In the genomic region with DNA sequence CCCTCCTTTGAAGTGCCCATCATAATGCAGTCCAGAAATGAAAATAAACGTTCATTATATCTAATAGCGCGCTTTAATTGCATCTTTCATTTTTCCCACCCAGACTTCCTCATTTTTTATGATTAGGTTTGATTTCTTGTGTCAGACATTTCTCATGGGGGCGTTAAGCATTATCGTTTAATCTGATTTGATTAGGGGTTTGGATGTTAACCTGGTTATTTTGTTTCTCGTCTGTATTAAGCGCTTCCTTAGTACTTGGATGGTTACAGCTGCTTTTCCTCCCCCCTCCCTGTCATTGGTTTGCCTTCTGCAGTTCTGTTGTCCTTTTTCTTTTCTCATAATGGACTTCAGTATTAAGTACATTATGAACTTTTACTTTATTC, we compare ENCODE assay signal across 8 cellular contexts. TPM values are rescaled to one million over a fixed set of nuclear protein-coding genes. Genes with fewer than 3 reads are reported as not detected.
A peak's percentile ranks its signal among the peaks of the same experiment; 100 is the strongest.
DNase-seq lines count a peak whose midpoint lies in the region; ATAC-seq and TF ChIP-seq lines count a peak whose summit lies in the region.

No MANE protein-coding gene starts in this region.

- peaks cover 44 to 53% of the 10 kb centered on the region in 2 donors for H3K36me3 Mint-ChIP-seq in CD14-positive monocyte
- H3K36me3 Mint-ChIP-seq in naive thymus-derived CD8-positive, alpha-beta T cell = peaks cover 26 to 54% (median 30%) of the 10 kb centered on the region in 3 donors

- DNase-seq in CD14-positive monocyte (ENCODE audit: low spot score) (no peak), Kasumi-1 (lab: John Stamatoyannopoulos, UW) (peak; percentile 32 to 59), choroid plexus epithelial cell (ENCODE audit: low read depth) (peak; percentile 46), EL (no peak), NCI-H2171 (lab: John Stamatoyannopoulos, UW) (no peak)
- no peak for DNase-seq in naive thymus-derived CD8-positive, alpha-beta T cell
- DNase-seq in activated CD4-positive, CD25-positive, alpha-beta regulatory T cell treated with anti-CD3 and anti-CD28 coated beads, Interleukin-2, amount 50 U/mL, for 72 hours = no peak

- no peak for ATAC-seq in naive thymus-derived CD8-positive, alpha-beta T cell
- no peak for ATAC-seq in HG02798 (IDR thresholded peaks at IDR 0.05; ENCODE audit: poor library complexity, unreplicated experiment)

- peaks cover 0 to 2% (median 0%) of the 10 kb centered on the region in 3 donors for H3K27me3 Mint-ChIP-seq in CD14-positive monocyte (ENCODE audit: low read depth in 3 of 3)
- no peaks in the 10 kb centered on the region for H3K27me3 Mint-ChIP-seq in naive thymus-derived CD8-positive, alpha-beta T cell

- POLR2A ChIA-PET in naive thymus-derived CD8-positive, alpha-beta T cell (lab: Charles Lee) = interaction anchor here (1.3 to 7.2 kb wide), 11 partner anchors 9 to 1282 kb away, joined by 3 to 184 read pairs (median 10); a partner anchor contains a TSS

- peaks cover 0 to 2% (median 0%) of the 10 kb centered on the region in 7 donors for H3K9me3 Mint-ChIP-seq in CD14-positive monocyte
- H3K9me3 Mint-ChIP-seq in naive thymus-derived CD8-positive, alpha-beta T cell = no peaks in the 10 kb centered on the region

- H3K4me1 Mint-ChIP-seq in CD14-positive monocyte = peaks cover 32% of the 10 kb centered on the region
- peaks cover 29 to 54% (median 44%) of the 10 kb centered on the region in 4 donors for H3K4me1 Mint-ChIP-seq in naive thymus-derived CD8-positive, alpha-beta T cell

- H3K27ac Mint-ChIP-seq in CD14-positive monocyte = peak overlapping the region; percentile 98 to 100 (median 99)
- H3K27ac Mint-ChIP-seq in naive thymus-derived CD8-positive, alpha-beta T cell = peak overlapping the region; percentile 96 to 100 (median 98)

- peak overlapping the region; percentile 97 for H3K4me3 Mint-ChIP-seq in CD14-positive monocyte
- peak overlapping the region; percentile 93 to 97 (median 96) for H3K4me3 Mint-ChIP-seq in naive thymus-derived CD8-positive, alpha-beta T cell

- H3K4me3 ChIP-seq in choroid plexus epithelial cell (ENCODE audit: low read depth, low read length) = peak overlapping the region; percentile 82

- intact Hi-C loops in CD14-positive monocyte (cut with micrococcal nuclease) = loop anchor here in 1 of 2 donors (10.0 kb wide), 1 partner anchor 474 kb away; a partner anchor contains a TSS

- TF ChIP-seq CTCF in CD14-positive monocyte (IDR thresholded peaks at IDR 0.05) = no peak
- no peak for TF ChIP-seq CTCF in choroid plexus epithelial cell (conservative IDR thresholded peaks at IDR 0.05; ENCODE audit: low read depth, low read length)

RNA-seq across cellular contexts. Expression of a gene that starts 0.5 kb away (rescaled TPM):
- 10 to 100 TPM; 23.8 to 24.8 TPM for polyA plus RNA-seq in CD14-positive monocyte
- total RNA-seq in naive thymus-derived CD8-positive, alpha-beta T cell = 10 to 100 TPM; 28.2 to 30.4 TPM
- polyA plus RNA-seq in naive thymus-derived CD8-positive, alpha-beta T cell = 10 to 100 TPM; 18.1 to 23.6 (median 18.9) TPM

RNA-seq across cellular contexts. Expression of a gene that starts 1.3 kb away (rescaled TPM):
- 100 to 1,000 TPM; 124 to 125 TPM for polyA plus RNA-seq in CD14-positive monocyte
- total RNA-seq in naive thymus-derived CD8-positive, alpha-beta T cell = 100 to 1,000 TPM; 358 to 377 TPM
- polyA plus RNA-seq in naive thymus-derived CD8-positive, alpha-beta T cell = 100 to 1,000 TPM; 101 to 106 (median 105) TPM

RNA-seq across cellular contexts. Expression of a gene that starts 11.8 kb away (rescaled TPM):
- polyA plus RNA-seq in CD14-positive monocyte = 10 to 100 TPM; 56.5 to 71.3 TPM
- 10 to 100 TPM; 86.2 to 86.9 TPM for total RNA-seq in naive thymus-derived CD8-positive, alpha-beta T cell
- 100 to 1,000 TPM; 140 to 154 (median 146) TPM for polyA plus RNA-seq in naive thymus-derived CD8-positive, alpha-beta T cell

RNA-seq across cellular contexts. Expression of a gene that starts 12.1 kb away (rescaled TPM):
- 10 to 100 TPM; 24.6 to 26.2 TPM for polyA plus RNA-seq in CD14-positive monocyte
- total RNA-seq in naive thymus-derived CD8-positive, alpha-beta T cell = 10 to 100 TPM; 36.6 to 37.8 TPM
- polyA plus RNA-seq in naive thymus-derived CD8-positive, alpha-beta T cell = 10 to 100 TPM; 10.2 to 34.2 (median 14.4) TPM

RNA-seq across cellular contexts. Expression of a gene that starts 27.7 kb away (rescaled TPM):
- polyA plus RNA-seq in CD14-positive monocyte = under 1 TPM; 0.30 to 0.81 TPM
- total RNA-seq in naive thymus-derived CD8-positive, alpha-beta T cell = 10 to 100 TPM; 13.9 to 16.3 TPM
- polyA plus RNA-seq in naive thymus-derived CD8-positive, alpha-beta T cell = 10 to 100 TPM in 1 of 3 donors, 1 to 10 TPM in 2; 2.2 to 25.3 (median 5.4) TPM

Comparison
In these comparisons a context has a peak if more than half of its experiments do, and no peak if none do; other contexts are left out.
1. DNase-seq: peak in Kasumi-1 (2 of 2) and choroid plexus epithelial cell (single experiment); none in CD14-positive monocyte (single experiment), naive thymus-derived CD8-positive, alpha-beta T cell (0 of 10), EL (single experiment), NCI-H2171 (single experiment) and activated CD4-positive, CD25-positive, alpha-beta regulatory T cell treated with anti-CD3 and anti-CD28 coated beads, Interleukin-2, amount 50 U/mL, for 72 hours (single experiment).